ENCODE assay signal across 14 cellular contexts in the genomic region with DNA sequence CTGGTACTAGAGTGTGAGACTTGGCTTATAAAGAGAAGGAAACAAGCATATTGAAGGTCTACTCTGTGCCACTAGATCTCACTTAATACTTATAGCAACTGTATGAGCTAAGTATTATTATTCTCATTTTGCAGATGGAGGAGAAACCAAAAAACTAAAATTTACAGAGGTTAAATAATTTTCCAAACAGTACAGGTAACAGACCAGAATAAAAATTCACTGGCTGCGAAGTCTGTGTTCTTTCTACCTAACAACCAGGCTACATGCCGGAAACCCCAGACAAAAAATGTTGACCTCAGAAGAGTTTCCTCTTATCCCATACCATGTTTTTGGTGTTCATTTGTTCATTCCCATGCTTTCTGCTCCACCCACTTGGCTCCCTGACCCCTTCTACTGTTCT. TPM values are rescaled to one million over a fixed set of nuclear protein-coding genes. Genes with fewer than 3 reads are reported as not detected.
DNase-seq lines count a peak whose midpoint lies in the region; ATAC-seq and TF ChIP-seq lines count a peak whose summit lies in the region.
"Had no signal": no experiment of that assay in that cellular context is flagged by ENCODE, and none has a peak within 500 bp of the region (broad histone marks: within the 10 kb centered on the region; RNA-seq: fewer than 3 reads in every experiment).

No MANE protein-coding gene starts in this region.

- DNase-seq in HFFc6 (no peak), chondrocyte (ENCODE audit: low spot score) (no peak), osteocyte (ENCODE audit: extremely low spot score, unreplicated experiment) (no peak), tibial artery (no peak), globus pallidus (ENCODE audit: low spot score) (no peak), heart right ventricle (no peak)
- DNase-seq in activated CD4-positive, CD25-positive, alpha-beta regulatory T cell treated with anti-CD3 and anti-CD28 coated beads, Interleukin-2, amount 50 U/mL, for 72 hours = no peak
- DNase-seq: AML-193, COR-L47, KG1, NCI-H1436, NCI-H2029 treated with DMSO at 0.1 percent for 48 hours, NCI-H510A treated with DMSO at 0.1 percent for 48 hours, NCI-H82 had no signal

- H3K36me3 Mint-ChIP-seq in HFFc6 (ENCODE audit: low read depth) (peaks cover 81% of the 10 kb centered on the region), chondrocyte (ENCODE audit: low read depth) (peaks cover 33% of the 10 kb centered on the region), osteocyte (ENCODE audit: unreplicated experiment) (peaks cover 49% of the 10 kb centered on the region)

- TF ChIP-seq CTCF in HFFc6 (IDR thresholded peaks at IDR 0.05) = no peak
- no peak for TF ChIP-seq CTCF in chondrocyte (IDR thresholded peaks at IDR 0.05)
- no peak for TF ChIP-seq CTCF in osteocyte (IDR thresholded peaks at IDR 0.05)
- TF ChIP-seq CTCF in tibial artery (IDR thresholded peaks at IDR 0.05) = no peak
- no peak for TF ChIP-seq CTCF in heart right ventricle (IDR thresholded peaks at IDR 0.05)

- no peak for ATAC-seq in heart right ventricle

- peak overlapping the region; percentile 68; the same call in 1 of the 2 replicates for H3K27ac Mint-ChIP-seq in HFFc6
- H3K27ac Mint-ChIP-seq in chondrocyte (ENCODE audit: unreplicated experiment) = peak overlapping the region; percentile 94
- H3K27ac Mint-ChIP-seq in osteocyte (ENCODE audit: unreplicated experiment) = peak overlapping the region; percentile 62

- H3K4me1 ChIP-seq in tibial artery (peaks cover 0 to 100% (median 57%) of the 10 kb centered on the region in 4 donors), heart right ventricle (peaks cover 5 to 96% (median 78%) of the 10 kb centered on the region in 9 donors)

- H3K27me3 ChIP-seq in tibial artery = no peaks in the 10 kb centered on the region
- H3K27me3 ChIP-seq in heart right ventricle = no peaks in the 10 kb centered on the region

- intact Hi-C loops in tibial artery (cut with DNase I; ENCODE audit: low total_unique reads) = no loop called here
- intact Hi-C loops in heart right ventricle (cut with DNase I) = no loop called here

- H3K27me3 Mint-ChIP-seq in HFFc6 (ENCODE audit: insufficient read depth) = no peaks in the 10 kb centered on the region; the same call in 1 of the 2 replicates
- no peaks in the 10 kb centered on the region for H3K27me3 Mint-ChIP-seq in chondrocyte (ENCODE audit: low read depth)
- no peaks in the 10 kb centered on the region for H3K27me3 Mint-ChIP-seq in osteocyte (ENCODE audit: unreplicated experiment)

- peak overlapping the region; percentile 96 to 97 for H3K27ac ChIP-seq in tibial artery
- H3K27ac ChIP-seq in heart right ventricle = no peak overlapping the region

- peaks cover 100% of the 10 kb centered on the region for H3K4me1 Mint-ChIP-seq in HFFc6 (ENCODE audit: low read depth)
- peaks cover 97% of the 10 kb centered on the region for H3K4me1 Mint-ChIP-seq in chondrocyte (ENCODE audit: low read depth)
- peaks cover 96% of the 10 kb centered on the region for H3K4me1 Mint-ChIP-seq in osteocyte (ENCODE audit: unreplicated experiment)

- no peak overlapping the region for H3K4me3 ChIP-seq in tibial artery
- H3K4me3 ChIP-seq in heart right ventricle = no peak overlapping the region

- H3K9me3 Mint-ChIP-seq in HFFc6 = no peaks in the 10 kb centered on the region
- H3K9me3 Mint-ChIP-seq in chondrocyte (ENCODE audit: low read depth) = no peaks in the 10 kb centered on the region
- H3K9me3 Mint-ChIP-seq in osteocyte (ENCODE audit: unreplicated experiment) = no peaks in the 10 kb centered on the region

- H3K9me3 ChIP-seq in tibial artery (no peaks in the 10 kb centered on the region), heart right ventricle (no peaks in the 10 kb centered on the region)

- H3K36me3 ChIP-seq in tibial artery (peaks cover 14 to 30% (median 22%) of the 10 kb centered on the region in 3 donors), heart right ventricle (peaks cover 0 to 85% (median 8%) of the 10 kb centered on the region in 9 donors)

- H3K4me3 Mint-ChIP-seq in HFFc6 = no peak overlapping the region
- H3K4me3 Mint-ChIP-seq in chondrocyte (ENCODE audit: unreplicated experiment) = no peak overlapping the region
- no peak overlapping the region for H3K4me3 Mint-ChIP-seq in osteocyte (ENCODE audit: unreplicated experiment)

- WGBS in heart right ventricle, 2 donors = 96 to 98% methylated on average over 2 of the region's 2 CpGs

RNA-seq across cellular contexts. Expression of gene CMSS1, which starts 46.6 kb away (rescaled TPM):
- total RNA-seq in HFFc6 (2021; fragmentation: NEBNext Ultra II Directional; extraction: Animal tissue kit (Norgen Biotek cat#: 25700)) = 10 to 100 TPM; 27.8 to 47.0 (median 38.1) TPM
- total RNA-seq in chondrocyte (19.5 to 57.6 TPM (median 22.3 TPM) in 3 replicates), osteocyte (38.5 and 47.2 TPM in 2 replicates), heart right ventricle (10 to 100 TPM; 24.6 to 45.4 (median 34.2) TPM)
- polyA plus RNA-seq in heart right ventricle = 10 to 100 TPM; 33.7 to 43.1 TPM

Comparison
In these comparisons a context has a peak if more than half of its experiments do, and no peak if none do; other contexts are left out.
1. H3K27ac ChIP-seq: peak in tibial artery (2 of 2); none in heart right ventricle (0 of 10).
2. Peak in every context shown above with its lines, with median percentiles within 50 percentile points of each other: H3K27ac Mint-ChIP-seq.